In the genomic region with DNA sequence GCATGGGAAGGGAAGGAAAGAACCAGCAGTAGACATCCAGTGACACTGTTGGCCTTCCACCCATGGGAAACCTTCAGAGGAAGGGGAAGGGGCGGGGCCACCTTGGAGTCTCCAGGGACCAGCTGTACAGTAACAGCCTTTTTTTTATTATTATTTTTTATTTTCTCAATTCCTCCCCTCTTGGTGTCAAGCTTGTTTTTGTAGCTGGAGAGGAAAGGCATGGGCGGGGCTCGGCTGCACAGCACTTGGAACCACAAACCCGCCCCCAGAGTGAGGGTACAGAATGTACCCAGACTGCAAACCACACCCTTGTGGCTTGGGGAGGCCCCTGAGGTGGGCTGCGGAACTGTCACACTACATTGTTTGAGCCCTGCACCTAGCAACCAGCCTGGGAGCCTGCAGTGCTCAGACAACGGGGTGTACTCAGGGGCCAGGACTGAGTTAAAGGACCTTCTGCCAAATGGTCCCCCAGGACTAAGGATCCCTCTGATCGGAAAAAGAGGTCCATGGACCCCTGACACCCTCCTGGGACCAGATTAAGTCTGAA, we compare ENCODE assay signal across 8 cellular contexts. TPM values are rescaled to one million over a fixed set of nuclear protein-coding genes. Genes with fewer than 3 reads are reported as not detected.
DNase-seq lines count a peak whose midpoint lies in the region; ATAC-seq, FAIRE-seq and TF ChIP-seq lines count a peak whose summit lies in the region.

No MANE protein-coding gene starts in this region.

- peaks cover 26% of the 10 kb centered on the region for H3F3A ChIP-seq in SU-DHL-6 (ENCODE audit: insufficient read depth)

- H3K4me1 Mint-ChIP-seq in activated naive CD8-positive, alpha-beta T cell (ENCODE audit: low read depth) = peaks cover 58% of the 10 kb centered on the region

- no peaks in the 10 kb centered on the region for H3K9me3 Mint-ChIP-seq in activated naive CD8-positive, alpha-beta T cell (ENCODE audit: low read depth)

- H3K4me2 ChIP-seq in SU-DHL-6 (ENCODE audit: low read depth, low read length, poor library complexity, severe bottlenecking) = peak overlapping the region; percentile 74

- H4K20me1 ChIP-seq in SU-DHL-6 (ENCODE audit: low read depth, low read length) = no peaks in the 10 kb centered on the region

- H3K4me3 ChIP-seq in SU-DHL-6 (ENCODE audit: insufficient read depth, low read length, poor library complexity, severe bottlenecking) = peak overlapping the region; percentile 20
- peak overlapping the region; percentile 29 to 34 for H3K4me3 ChIP-seq in kidney (ENCODE audit: low read length in 2 of 2)
- H3K4me3 ChIP-seq in MG63 = no peak overlapping the region

- peak overlapping the region; percentile 88 for H3K4me3 Mint-ChIP-seq in activated naive CD8-positive, alpha-beta T cell

- H3K9ac ChIP-seq in SU-DHL-6 (ENCODE audit: low read length) (peak overlapping the region; percentile 22; the same call in 1 of the 2 replicates), kidney (ENCODE audit: low read length in 2 of 2) (peak overlapping the region in 1 of 2 donors; percentile 4)

- peak overlapping the region; percentile 81 for H3K27ac ChIP-seq in SU-DHL-6 (ENCODE audit: low read depth, low read length)
- H3K27ac ChIP-seq in kidney (ENCODE audit: low read depth in 2 of 2, low read length in 2 of 2) = peak overlapping the region; percentile 84 to 87

- DNase-seq in kidney = peak; percentile 96
- DNase-seq in stimulated activated CD4-positive, alpha-beta T cell treated with anti-CD3 and anti-CD28 coated beads, TNF-alpha, amount 100 ng/mL, for 4 hours (ENCODE audit: low read depth in 3 of 3) = peak; percentile 44 to 71 (median 67)
- DNase-seq in urothelium cell line (ENCODE audit: low spot score) = no peak
- DNase-seq in MG63 = no peak

- no peaks in the 10 kb centered on the region for H3K27me3 Mint-ChIP-seq in activated naive CD8-positive, alpha-beta T cell

- no peak overlapping the region for H2AFZ ChIP-seq in SU-DHL-6 (ENCODE audit: low read depth, low read length, severe bottlenecking)

- TF ChIP-seq CTCF in SU-DHL-6 (IDR thresholded peaks at IDR 0.05; ENCODE audit: insufficient read depth, low read length, poor library complexity, severe bottlenecking) = no peak
- no peak for TF ChIP-seq CTCF in kidney (IDR thresholded peaks at IDR 0.05; ENCODE audit: borderline replicate concordance, extremely low read depth, insufficient read depth)

- H3K9me3 ChIP-seq in SU-DHL-6 (ENCODE audit: insufficient read depth, low read length) (no peaks in the 10 kb centered on the region), kidney (ENCODE audit: control insufficient read depth in 1 of 2, low read length in 2 of 2) (no peaks in the 10 kb centered on the region), MG63 (no peaks in the 10 kb centered on the region)

- ATAC-seq in GM19328 (IDR thresholded peaks at IDR 0.05; ENCODE audit: unreplicated experiment) = peak; percentile 95
- peak; percentile 83 for ATAC-seq in HG03159 (IDR thresholded peaks at IDR 0.05; ENCODE audit: unreplicated experiment)

- no peaks in the 10 kb centered on the region for H3K36me3 Mint-ChIP-seq in activated naive CD8-positive, alpha-beta T cell

- no peaks in the 10 kb centered on the region; the same call in 1 of the 2 replicates for H3K79me2 ChIP-seq in SU-DHL-6 (ENCODE audit: insufficient read depth, low read length)

- H3K27me3 ChIP-seq in SU-DHL-6 (ENCODE audit: low read length) (no peaks in the 10 kb centered on the region), MG63 (no peaks in the 10 kb centered on the region)

- intact Hi-C loops in kidney (cut with DNase I) = no loop called here

- H3K27ac Mint-ChIP-seq in activated naive CD8-positive, alpha-beta T cell = peak overlapping the region; percentile 99

- peaks cover 22 to 23% of the 10 kb centered on the region in 2 donors for H3K4me1 ChIP-seq in kidney (ENCODE audit: control insufficient read depth in 1 of 2, insufficient read depth in 1 of 2, low read depth in 1 of 2, low read length in 2 of 2)

- no peaks in the 10 kb centered on the region for H3K36me3 ChIP-seq in SU-DHL-6 (ENCODE audit: low read length)
- no peaks in the 10 kb centered on the region for H3K36me3 ChIP-seq in kidney (ENCODE audit: control insufficient read depth in 1 of 2, insufficient read depth in 2 of 2, low read length in 2 of 2)
- H3K36me3 ChIP-seq in MG63 = no peaks in the 10 kb centered on the region

- H3K9me2 ChIP-seq in SU-DHL-6 (replicated peaks; ENCODE audit: insufficient read depth, low read length) = no peaks in the 10 kb centered on the region

- no peak for FAIRE-seq in kidney (lab: Jason Lieb, UNC)
- FAIRE-seq in urothelium cell line (lab: Jason Lieb, UNC) = no peak

RNA-seq across cellular contexts. Expression of gene PRPS1, which starts 45.7 kb away (rescaled TPM):
- total RNA-seq in kidney = 32.8 TPM
- 29.3 TPM for polyA plus RNA-seq in kidney (ENCODE audit: insufficient read depth, low read depth, low replicate concordance)
- 190 and 311 TPM in 2 replicates for total RNA-seq in MG63 (2014; rRNA removed; shearing (Covaris generic); ENCODE audit: low replicate concordance)

Comparison
In these comparisons a context has a peak if more than half of its experiments do, and no peak if none do; other contexts are left out.
1. DNase-seq: peak in kidney (single experiment) and stimulated activated CD4-positive, alpha-beta T cell treated with anti-CD3 and anti-CD28 coated beads, TNF-alpha, amount 100 ng/mL, for 4 hours (3 of 3); none in urothelium cell line (single experiment) and MG63 (single experiment).